Comparison of ENCODE assay signal across 9 cellular contexts in the genomic region with DNA sequence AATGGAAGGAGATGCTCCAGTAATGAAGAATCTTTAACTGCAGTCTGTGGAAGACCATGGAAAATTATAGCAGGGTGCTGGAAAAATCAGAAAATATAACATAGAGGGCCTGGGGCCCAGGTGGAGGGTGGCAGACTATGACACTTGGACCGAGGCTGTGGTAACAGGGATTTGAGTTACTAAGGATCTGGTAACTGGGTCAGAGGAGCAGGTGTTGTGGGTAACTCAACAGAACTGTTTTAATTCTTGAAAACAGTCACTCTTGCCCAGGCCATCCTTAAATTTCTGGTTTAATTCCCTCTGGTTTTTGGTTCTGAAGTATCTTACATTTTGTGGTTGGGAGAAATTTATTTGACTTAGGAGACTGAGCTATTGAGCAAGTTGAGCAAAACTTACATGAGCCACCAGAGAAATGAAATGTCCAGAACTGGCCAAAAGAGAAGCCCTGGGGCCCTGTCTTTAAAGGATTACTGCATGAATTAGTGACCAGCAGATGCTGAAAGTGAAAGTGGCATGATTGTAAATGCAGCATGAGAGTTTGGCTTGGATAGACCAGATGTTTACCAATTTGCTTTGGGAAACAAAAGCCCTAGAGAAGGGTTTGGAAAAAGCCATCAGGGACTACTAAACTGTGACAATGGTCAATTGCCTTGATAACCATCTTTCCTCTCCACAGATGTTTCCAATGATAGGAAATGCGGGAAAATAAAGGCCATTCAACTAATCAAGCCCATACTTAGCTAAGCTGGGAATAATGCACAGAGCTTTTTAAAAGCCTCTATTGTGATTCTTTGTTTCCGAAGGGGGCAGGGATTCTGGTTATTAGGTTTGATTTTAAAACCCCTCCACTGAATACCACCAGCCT.
DNase-seq lines count a peak whose midpoint lies in the region; ATAC-seq and TF ChIP-seq lines count a peak whose summit lies in the region.
"Had no signal": no experiment of that assay in that cellular context is flagged by ENCODE, and none has a peak within 500 bp of the region (broad histone marks: within the 10 kb centered on the region; RNA-seq: fewer than 3 reads in every experiment).

No MANE protein-coding gene starts in this region.

- no peak for TF ChIP-seq CTCF in lower lobe of right lung (IDR thresholded peaks at IDR 0.05)
- TF ChIP-seq CTCF in upper lobe of right lung (IDR thresholded peaks at IDR 0.05): no peak

- H3K4me3 ChIP-seq in lower lobe of right lung (no peak overlapping the region), upper lobe of right lung (no peak overlapping the region)

- no peaks in the 10 kb centered on the region for H3K36me3 ChIP-seq in lower lobe of right lung
- no peaks in the 10 kb centered on the region for H3K36me3 ChIP-seq in upper lobe of right lung

- no peaks in the 10 kb centered on the region for H3K9me3 ChIP-seq in lower lobe of right lung
- no peaks in the 10 kb centered on the region for H3K9me3 ChIP-seq in upper lobe of right lung

- H3K27me3 ChIP-seq in lower lobe of right lung (ENCODE audit: low read depth) (no peaks in the 10 kb centered on the region), upper lobe of right lung (no peaks in the 10 kb centered on the region)

- DNase-seq in NCI-H524 (lab: John Stamatoyannopoulos, UW) (peak; percentile 15 to 56), NCI-H524 treated with DMSO at 0.1 percent for 48 hours (lab: John Stamatoyannopoulos, UW) (no peak), dermis blood vessel endothelial cell (peak; percentile 83), lower lobe of right lung (no peak), upper lobe of right lung (no peak), NCI-H1436 treated with DMSO at 0.1 percent for 48 hours (lab: John Stamatoyannopoulos, UW) (no peak), G401 (ENCODE audit: low spot score) (no peak)
- no peak for DNase-seq in activated naive CD4-positive, alpha-beta T cell treated with anti-CD3 and anti-CD28 coated beads, Interleukin-2, amount 50 U/mL, for 16 hours
- DNase-seq: SHP77 treated with DMSO at 0.1 percent for 48 hours had no signal

- peak overlapping the region; percentile 40 for H3K27ac ChIP-seq in lower lobe of right lung
- H3K27ac ChIP-seq in upper lobe of right lung: peak overlapping the region; percentile 24

- peak in 1 of 2 donors; percentile 11 for ATAC-seq in lower lobe of right lung
- ATAC-seq in upper lobe of right lung: no peak

- in situ Hi-C loops in G401 (cut with HindIII; ENCODE audit: low sequenced_read_pairs): no loop called here

- intact Hi-C loops in lower lobe of right lung (cut with DNase I): no loop called here
- intact Hi-C loops in upper lobe of right lung (cut with DNase I): no loop called here

- H3K4me1 ChIP-seq in lower lobe of right lung (peaks cover 55% of the 10 kb centered on the region), upper lobe of right lung (peaks cover 39% of the 10 kb centered on the region)

Comparison
In these comparisons a context has a peak if more than half of its experiments do, and no peak if none do; other contexts are left out.
1. DNase-seq: peak in NCI-H524 (2 of 2) and dermis blood vessel endothelial cell (single experiment); none in NCI-H524 treated with DMSO at 0.1 percent for 48 hours (single experiment), lower lobe of right lung (single experiment), upper lobe of right lung (single experiment), activated naive CD4-positive, alpha-beta T cell treated with anti-CD3 and anti-CD28 coated beads, Interleukin-2, amount 50 U/mL, for 16 hours (single experiment), NCI-H1436 treated with DMSO at 0.1 percent for 48 hours (single experiment) and G401 (single experiment).